In genomic region chr13:75222031-75222430, GRCh38 we compare ENCODE assay signal across 25 cellular contexts.
DNase-seq lines count a peak whose midpoint lies in the region; TF ChIP-seq lines count a peak whose summit lies in the region.
"Had no signal": no experiment of that assay in that cellular context is flagged by ENCODE, and none has a peak within 500 bp of the region (broad histone marks: within the 10 kb centered on the region; RNA-seq: fewer than 3 reads in every experiment).

No MANE protein-coding gene starts in this region.

- no peak for TF ChIP-seq POLR2A in prostate gland (IDR thresholded peaks at IDR 0.05)

- H3K27me3 ChIP-seq in MG63 (no peaks in the 10 kb centered on the region), prostate gland (replicated peaks; ENCODE audit: insufficient read depth) (no peaks in the 10 kb centered on the region)
- H3K27me3 ChIP-seq: BLaER1 treated with 17β-estradiol and CSF1 and Interleukin-3, amounts not matched to agents 10 nM and 100 nM had no signal

- H3K9me3 ChIP-seq in MG63 (peaks cover 3% of the 10 kb centered on the region; the same call in 1 of the 2 replicates), prostate gland (no peaks in the 10 kb centered on the region)
- H3K9me3 ChIP-seq: BLaER1 treated with 17β-estradiol and CSF1 and Interleukin-3, amounts not matched to agents 10 nM and 100 nM; neutrophil; stomach had no signal

- H3K36me3 ChIP-seq in MG63: no peaks in the 10 kb centered on the region
- no peaks in the 10 kb centered on the region for H3K36me3 ChIP-seq in prostate gland
- H3K36me3 ChIP-seq: BLaER1 treated with 17β-estradiol and CSF1 and Interleukin-3, amounts not matched to agents 10 nM and 100 nM; neutrophil; stomach had no signal

- 100% methylated on average over 1 of the region's 1 CpG for WGBS in prostate gland

- H3K4me3 ChIP-seq in MG63 (no peak overlapping the region), prostate gland (no peak overlapping the region)
- H3K4me3 ChIP-seq: BLaER1 treated with 17β-estradiol and CSF1 and Interleukin-3, amounts not matched to agents 10 nM and 100 nM; stomach had no signal

- H3K4me1 ChIP-seq in prostate gland (replicated peaks): no peaks in the 10 kb centered on the region

- peak; percentile 21 for DNase-seq in AG08395 (ENCODE audit: low spot score)
- peak; percentile 65 for DNase-seq in LHCN-M2 (ENCODE audit: low read depth)
- DNase-seq in astrocyte of the hippocampus (ENCODE audit: low read depth, low spot score): peak; percentile 34
- DNase-seq in fibroblast of the conjunctiva (ENCODE audit: low read depth): peak; percentile 29
- DNase-seq in MG63: no peak
- no peak for DNase-seq in AG08396 (ENCODE audit: low spot score)
- no peak for DNase-seq in hypothalamus (lab: John Stamatoyannopoulos, UW)
- DNase-seq in prostate gland (ENCODE audit: low spot score): no peak
- DNase-seq: activated CD4-positive, CD25-positive, alpha-beta regulatory T cell treated with anti-CD3 and anti-CD28 coated beads, Interleukin-2, amount 50 U/mL, for 72 hours; activated naive CD4-positive, alpha-beta T cell treated with anti-CD3 and anti-CD28 coated beads for 36 hours; activated T-cell treated with anti-CD3 and anti-CD28 coated beads, Interleukin-2, amount 50 U/mL, for 48 hours; effector CD4-positive, alpha-beta T cell; erythroblast; glutamatergic neuron; GOT3; Karpas-422; mesenchymal stem cell; NCI-H1417 treated with DMSO at 0.1 percent for 48 hours; NCI-H526; stimulated activated CD4-positive, alpha-beta T cell treated with anti-CD3 and anti-CD28 coated beads, Interleukin-12 subunit alpha, Interleukin-12 subunit beta, amount 100 ng/mL, for 4 hours; stomach; T1000; trophoblast cell had no signal

- intact Hi-C loops in prostate gland (cut with DNase I): loop anchor here (10.0 kb wide), 1 partner anchor 1467 kb away; no protein-coding TSS in a partner anchor

- TF ChIP-seq CTCF in prostate gland (IDR thresholded peaks at IDR 0.05): no peak

- no peak overlapping the region for H3K27ac ChIP-seq in prostate gland
- H3K27ac ChIP-seq: BLaER1 treated with 17β-estradiol and CSF1 and Interleukin-3, amounts not matched to agents 10 nM and 100 nM; neutrophil; stomach had no signal

Comparison
In these comparisons a context has a peak if more than half of its experiments do, and no peak if none do; other contexts are left out.
1. DNase-seq: peak in AG08395 (single experiment), LHCN-M2 (single experiment), astrocyte of the hippocampus (single experiment) and fibroblast of the conjunctiva (single experiment); none in MG63 (single experiment), AG08396 (single experiment), hypothalamus (0 of 51) and prostate gland (single experiment).